In the genomic region with DNA sequence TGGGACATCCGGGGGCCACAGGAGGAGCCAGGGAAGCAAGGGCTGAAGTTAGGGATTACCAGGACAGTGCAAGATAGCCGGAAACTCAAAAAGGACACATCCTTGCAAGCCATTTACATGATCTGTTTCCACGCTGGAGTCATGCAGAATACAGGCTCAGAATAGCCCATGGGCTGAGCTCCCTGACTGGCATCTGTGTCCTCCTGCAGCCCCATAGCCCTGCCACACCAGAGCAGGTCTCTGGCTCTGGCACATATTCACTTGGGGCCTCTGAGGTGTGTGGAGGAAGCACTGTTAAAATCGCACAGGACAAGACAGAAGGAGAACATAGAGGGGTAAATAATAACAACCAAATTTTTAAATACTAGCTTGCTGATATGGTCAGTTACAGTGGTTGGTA, we compare ENCODE assay signal across 36 cellular contexts.
"Had no signal": no experiment of that assay in that cellular context is flagged by ENCODE, and none has a peak within 500 bp of the region (broad histone marks: within the 10 kb centered on the region; RNA-seq: fewer than 3 reads in every experiment).

No MANE protein-coding gene starts in this region.

- ATAC-seq: activated CD4-positive, alpha-beta T cell treated with anti-CD3 and anti-CD28 coated beads for 36 hours; activated CD8-positive, alpha-beta T cell treated with anti-CD3 and anti-CD28 coated beads for 36 hours; activated naive CD4-positive, alpha-beta T cell treated with anti-CD3 and anti-CD28 coated beads, Interleukin-2, amount 50 U/mL, for 72 hours; activated T-cell treated with anti-CD3 and anti-CD28 coated beads, Interleukin-2, amount 50 U/mL, for 4 hours; activated T-cell treated with anti-CD3 and anti-CD28 coated beads, Interleukin-2, amount 50 U/mL, for 72 hours; activated T-helper 17 cell treated with anti-CD3 and anti-CD28 coated beads, Interleukin-2, amount 50 U/mL, for 72 hours; body of pancreas had no signal

- DNase-seq: activated B cell treated with CpG ODN at 0.5 μM for 24 hours; activated CD4-positive, alpha-beta memory T cell treated with anti-CD3 and anti-CD28 coated beads for 36 hours; activated CD4-positive, alpha-beta T cell treated with anti-CD3 and anti-CD28 coated beads for 1 hour; activated CD4-positive, alpha-beta T cell treated with anti-CD3 and anti-CD28 coated beads for 36 hours; activated CD4-positive, alpha-beta T cell treated with anti-CD3 and anti-CD28 coated beads for 48 hours; activated CD4-positive, alpha-beta T cell treated with anti-CD3 and anti-CD28 coated beads, Interleukin-2, amount 10 ng/mL, durations not matched to agents 7 days and 5 days; activated CD8-positive, alpha-beta memory T cell treated with anti-CD3 and anti-CD28 coated beads, Interleukin-2, amount 50 U/mL, for 4 hours; activated CD8-positive, alpha-beta T cell treated with anti-CD3 and anti-CD28 coated beads for 36 hours; activated effector memory CD4-positive, alpha-beta T cell treated with anti-CD3 and anti-CD28 coated beads, Interleukin-2, amount 50 U/mL, for 16 hours; activated gamma-delta T cell treated with Interleukin-2 at 50 U/mL for 16 hours; activated naive CD4-positive, alpha-beta T cell; activated naive CD4-positive, alpha-beta T cell treated with anti-CD3 and anti-CD28 coated beads for 36 hours; activated naive CD4-positive, alpha-beta T cell treated with anti-CD3 and anti-CD28 coated beads, Interleukin-2, amount 50 U/mL, for 16 hours; activated naive CD8-positive, alpha-beta T cell treated with anti-CD3 and anti-CD28 coated beads for 36 hours; activated T-cell treated with anti-CD3 and anti-CD28 coated beads for 4 hours; activated T-cell treated with anti-CD3 and anti-CD28 coated beads, Interleukin-2, amount 50 U/mL, for 1 hour; activated T-cell treated with anti-CD3 and anti-CD28 coated beads, Interleukin-2, amount 50 U/mL, for 4 hours; activated T-cell treated with anti-CD3 and anti-CD28 coated beads, Interleukin-2, amount 50 U/mL, for 72 hours; adrenal gland; amniotic stem cell; aorta; body of pancreas; brain microvascular endothelial cell; caudate nucleus; SW 1271; T-helper 1 cell; T-helper 2 cell; T-helper 9 cell had no signal

- H3K9me3 ChIP-seq: adrenal gland, body of pancreas had no signal

- H3K4me3 ChIP-seq: adrenal gland, body of pancreas, breast epithelium had no signal

- H3K27me3 Mint-ChIP-seq: activated B cell treated with CpG ODN at 0.5 μM for 24 hours; activated CD4-positive, alpha-beta T cell treated with anti-CD3 and anti-CD28 coated beads, Interleukin-2, amount 10 ng/mL, durations not matched to agents 7 days and 5 days; activated CD8-positive, alpha-beta T cell treated with anti-CD3 and anti-CD28 coated beads for 36 hours had no signal

- H3K27ac ChIP-seq: adrenal gland, body of pancreas, brain microvascular endothelial cell, breast epithelium, VCaP had no signal

- H3K4me3 Mint-ChIP-seq: activated B cell treated with CpG ODN at 0.5 μM for 24 hours; activated CD4-positive, alpha-beta memory T cell treated with anti-CD3 and anti-CD28 coated beads for 36 hours; activated CD4-positive, alpha-beta T cell treated with anti-CD3 and anti-CD28 coated beads for 36 hours; activated CD4-positive, alpha-beta T cell treated with anti-CD3 and anti-CD28 coated beads, Interleukin-2, amount 10 ng/mL, durations not matched to agents 7 days and 5 days; activated CD8-positive, alpha-beta T cell treated with anti-CD3 and anti-CD28 coated beads for 36 hours; activated naive CD4-positive, alpha-beta T cell treated with anti-CD3 and anti-CD28 coated beads for 36 hours; activated naive CD8-positive, alpha-beta T cell treated with anti-CD3 and anti-CD28 coated beads for 36 hours; activated T-cell treated with anti-CD3 and anti-CD28 coated beads, Interleukin-2, amount 50 U/mL, for 4 hours; activated T-cell treated with anti-CD3 and anti-CD28 coated beads, Interleukin-2, amount 50 U/mL, for 72 hours; activated T-helper 1 cell treated with anti-CD3 and anti-CD28 coated beads, Interleukin-12 subunit alpha, Interleukin-12 subunit beta, Interleukin-2, Interleukin-4 antibody, amounts not matched to agents 30 ng/mL and 10 ng/mL and 1 ng/mL, durations not matched to agents 14 hours and 24 hours and 36 hours; activated T-helper 17 cell treated with anti-CD3 and anti-CD28 coated beads, Interleukin-2, amount 50 U/mL, for 72 hours; central memory CD8-positive, alpha-beta T cell; T-helper 1 cell treated with Interleukin-12 subunit alpha and Interleukin-12 subunit beta and Interleukin-4 antibody, amounts not matched to agents 30 μg/mL and 1 μg/mL, for 36 hours; T-helper 2 cell treated with Interferon-gamma antibody and Interleukin-4, amounts not matched to agents 5 μg/mL and 100 μg/mL, for 36 hours had no signal

- H3K27me3 ChIP-seq: adrenal gland, body of pancreas, brain microvascular endothelial cell, breast epithelium had no signal

- H3K27ac Mint-ChIP-seq: activated B cell treated with CpG ODN at 0.5 μM for 24 hours; activated CD4-positive, alpha-beta memory T cell treated with anti-CD3 and anti-CD28 coated beads for 36 hours; activated CD4-positive, alpha-beta T cell treated with anti-CD3 and anti-CD28 coated beads for 36 hours; activated CD4-positive, alpha-beta T cell treated with anti-CD3 and anti-CD28 coated beads, Interleukin-2, amount 10 ng/mL, durations not matched to agents 7 days and 5 days; activated CD8-positive, alpha-beta T cell treated with anti-CD3 and anti-CD28 coated beads for 36 hours; activated naive CD4-positive, alpha-beta T cell treated with anti-CD3 and anti-CD28 coated beads for 36 hours; activated naive CD4-positive, alpha-beta T cell treated with anti-CD3 and anti-CD28 coated beads, Interleukin-2, amount 50 U/mL, for 72 hours; activated naive CD8-positive, alpha-beta T cell treated with anti-CD3 and anti-CD28 coated beads for 36 hours; activated T-cell treated with anti-CD3 and anti-CD28 coated beads, Interleukin-2, amount 50 U/mL, for 72 hours; activated T-helper 1 cell treated with anti-CD3 and anti-CD28 coated beads, Interleukin-12 subunit alpha, Interleukin-12 subunit beta, Interleukin-2, Interleukin-4 antibody, amounts not matched to agents 30 ng/mL and 10 ng/mL and 1 ng/mL, durations not matched to agents 14 hours and 24 hours and 36 hours; activated T-helper 17 cell treated with anti-CD3 and anti-CD28 coated beads, Interleukin-2, amount 50 U/mL, for 72 hours; T-helper 1 cell treated with Interleukin-12 subunit alpha and Interleukin-12 subunit beta and Interleukin-4 antibody, amounts not matched to agents 30 μg/mL and 1 μg/mL, for 36 hours; T-helper 2 cell treated with Interferon-gamma antibody and Interleukin-4, amounts not matched to agents 5 μg/mL and 100 μg/mL, for 36 hours had no signal

- H3K36me3 ChIP-seq: adrenal gland, brain microvascular endothelial cell, breast epithelium had no signal

- H3K9me3 Mint-ChIP-seq: activated CD4-positive, alpha-beta memory T cell treated with anti-CD3 and anti-CD28 coated beads for 36 hours; activated CD4-positive, alpha-beta T cell treated with anti-CD3 and anti-CD28 coated beads, Interleukin-2, amount 10 ng/mL, durations not matched to agents 7 days and 5 days; activated CD8-positive, alpha-beta T cell treated with anti-CD3 and anti-CD28 coated beads for 36 hours; activated naive CD4-positive, alpha-beta T cell treated with anti-CD3 and anti-CD28 coated beads, Interleukin-2, amount 50 U/mL, for 72 hours; activated T-helper 1 cell treated with anti-CD3 and anti-CD28 coated beads, Interleukin-12 subunit alpha, Interleukin-12 subunit beta, Interleukin-2, Interleukin-4 antibody, amounts not matched to agents 30 ng/mL and 10 ng/mL and 1 ng/mL, durations not matched to agents 14 hours and 24 hours and 36 hours; activated T-helper 17 cell treated with anti-CD3 and anti-CD28 coated beads, Interleukin-2, amount 50 U/mL, for 72 hours; central memory CD8-positive, alpha-beta T cell; T-helper 1 cell treated with Interleukin-12 subunit alpha and Interleukin-12 subunit beta and Interleukin-4 antibody, amounts not matched to agents 30 μg/mL and 1 μg/mL, for 36 hours had no signal

- H3K4me1 Mint-ChIP-seq: activated B cell treated with CpG ODN at 0.5 μM for 24 hours; activated CD4-positive, alpha-beta T cell treated with anti-CD3 and anti-CD28 coated beads for 36 hours; activated CD4-positive, alpha-beta T cell treated with anti-CD3 and anti-CD28 coated beads, Interleukin-2, amount 10 ng/mL, durations not matched to agents 7 days and 5 days; activated naive CD8-positive, alpha-beta T cell treated with anti-CD3 and anti-CD28 coated beads for 36 hours; activated T-helper 17 cell treated with anti-CD3 and anti-CD28 coated beads, Interleukin-2, amount 50 U/mL, for 72 hours; central memory CD8-positive, alpha-beta T cell had no signal

- H3K4me1 ChIP-seq: adrenal gland, body of pancreas, breast epithelium had no signal

- H3K36me3 Mint-ChIP-seq: activated CD4-positive, alpha-beta memory T cell treated with anti-CD3 and anti-CD28 coated beads for 36 hours; activated naive CD4-positive, alpha-beta T cell treated with anti-CD3 and anti-CD28 coated beads, Interleukin-2, amount 50 U/mL, for 72 hours; activated naive CD8-positive, alpha-beta T cell treated with anti-CD3 and anti-CD28 coated beads for 36 hours had no signal
